Comparison of ENCODE assay signal across 24 cellular contexts in the genomic region with DNA sequence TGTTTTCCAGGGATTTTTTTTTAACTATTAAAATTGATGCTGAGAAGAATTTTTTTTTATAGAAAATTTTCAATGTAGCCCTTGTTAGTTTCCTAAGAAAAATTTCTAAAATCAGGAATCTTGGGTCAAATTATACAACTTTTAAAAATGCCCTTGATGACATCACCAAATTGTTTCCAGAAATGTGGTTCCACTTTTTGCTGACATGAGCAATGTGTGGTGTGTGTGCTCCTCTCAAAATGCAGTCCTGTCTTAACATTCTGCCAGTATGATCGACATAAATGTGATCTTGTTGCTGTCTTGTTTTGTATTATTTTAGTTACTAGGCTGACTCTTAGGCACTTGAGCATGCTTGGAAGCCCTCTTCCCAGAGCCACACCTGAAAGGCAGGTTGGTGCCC.
DNase-seq lines count a peak whose midpoint lies in the region; ATAC-seq, FAIRE-seq and TF ChIP-seq lines count a peak whose summit lies in the region.
"Had no signal": no experiment of that assay in that cellular context is flagged by ENCODE, and none has a peak within 500 bp of the region (broad histone marks: within the 10 kb centered on the region; RNA-seq: fewer than 3 reads in every experiment).

No MANE protein-coding gene starts in this region.

- no peaks in the 10 kb centered on the region for H3K79me2 ChIP-seq in astrocyte (ENCODE audit: insufficient read depth, low read length)
- H3K79me2 ChIP-seq in H9 (ENCODE audit: insufficient read depth, low read length): no peaks in the 10 kb centered on the region

- TF ChIP-seq CTCF in astrocyte (IDR thresholded peaks at IDR 0.05; ENCODE audit: insufficient read depth, low read depth, low read length): no peak
- TF ChIP-seq CTCF in H9 (conservative IDR thresholded peaks at IDR 0.05): no peak

- H3K27ac ChIP-seq in astrocyte (ENCODE audit: low read depth, low read length) (no peak overlapping the region), H9 (ENCODE audit: insufficient read length, low read depth, low read length) (no peak overlapping the region)
- H3K27ac ChIP-seq: C4-2B, HL-60, PC-9 had no signal

- ATAC-seq in HG02884 (IDR thresholded peaks at IDR 0.05; ENCODE audit: unreplicated experiment) (no peak), GM18505 (IDR thresholded peaks at IDR 0.05; ENCODE audit: unreplicated experiment) (no peak)
- ATAC-seq: CD8-positive, alpha-beta T cell; K562; T-cell had no signal

- DNase-seq in EL (peak; percentile 18), astrocyte (ENCODE audit: low read depth) (peak; percentile 8), fibroblast of peridontal ligament (ENCODE audit: extremely low read depth) (peak; percentile 73), H9 (no peak), frontal cortex (ENCODE audit: low spot score in 2 of 2) (no peak)
- DNase-seq: Caco-2; CD8-positive, alpha-beta T cell; DMS79; HCEC 1CT; NCI-H1694; NCI-H2029 treated with DMSO at 0.1 percent for 48 hours; NCI-H446 treated with DMSO at 0.1 percent for 48 hours; NCI-H526; PC-9; RPMI8226; SHP77; T-cell had no signal

- no peak overlapping the region for H3K56ac ChIP-seq in H9 (ENCODE audit: insufficient read length, low read depth, low read length)

- H3K4me1 Mint-ChIP-seq in astrocyte (ENCODE audit: low read depth, unreplicated experiment): peaks cover 41% of the 10 kb centered on the region
- H3K4me1 Mint-ChIP-seq in H9: no peaks in the 10 kb centered on the region
- H3K4me1 Mint-ChIP-seq: B cell, T-cell had no signal

- H3K27ac Mint-ChIP-seq in astrocyte (ENCODE audit: unreplicated experiment) (peak overlapping the region; percentile 82), H9 (no peak overlapping the region)
- H3K27ac Mint-ChIP-seq: B cell; CD8-positive, alpha-beta T cell; T-cell had no signal

- H3K9ac ChIP-seq in astrocyte (ENCODE audit: low read length): no peak overlapping the region
- no peak overlapping the region for H3K9ac ChIP-seq in H9 (ENCODE audit: extremely low read depth, insufficient read length, low read length)

- no peak overlapping the region for H3K18ac ChIP-seq in H9 (ENCODE audit: insufficient read length, low read depth, low read length)

- no peak overlapping the region for H3T11ph ChIP-seq in H9 (ENCODE audit: low read length)

- no CpG with 5 or more reads among the region's 1 CpG for WGBS in H9 (ENCODE audit: extremely low coverage, insufficient read length, low lambda C conversion rate)

- no peak overlapping the region for H3K4ac ChIP-seq in H9 (ENCODE audit: low read depth, low read length)

- no peak overlapping the region for H2BK15ac ChIP-seq in H9 (ENCODE audit: low read depth, low read length)

- no peaks in the 10 kb centered on the region for H3K36me3 Mint-ChIP-seq in astrocyte (ENCODE audit: low read depth, unreplicated experiment)
- no peaks in the 10 kb centered on the region for H3K36me3 Mint-ChIP-seq in H9 (ENCODE audit: insufficient read depth in 1 of 3, low read depth in 3 of 3)
- H3K36me3 Mint-ChIP-seq: CD8-positive, alpha-beta T cell; T-cell had no signal

- H3K27me3 Mint-ChIP-seq in astrocyte (ENCODE audit: low read depth, unreplicated experiment) (no peaks in the 10 kb centered on the region), H9 (ENCODE audit: low read depth) (no peaks in the 10 kb centered on the region)
- H3K27me3 Mint-ChIP-seq: B cell, T-cell had no signal

- no peak overlapping the region for H2BK20ac ChIP-seq in H9 (ENCODE audit: low read depth, low read length, poor library complexity, severe bottlenecking)

- no peaks in the 10 kb centered on the region for H4K20me1 ChIP-seq in astrocyte (ENCODE audit: insufficient read depth, low read length)
- no peaks in the 10 kb centered on the region for H4K20me1 ChIP-seq in H9 (ENCODE audit: control insufficient read depth, insufficient read depth, insufficient read length)

- no peak overlapping the region for H2BK12ac ChIP-seq in H9 (ENCODE audit: insufficient read length, low read depth, low read length)

- H3K14ac ChIP-seq in H9 (ENCODE audit: insufficient read depth, low read length): no peak overlapping the region

- H3K9me3 ChIP-seq in astrocyte (ENCODE audit: insufficient read depth, low read depth, low read length) (no peaks in the 10 kb centered on the region), H9 (ENCODE audit: control insufficient read depth, low read depth, low read length) (no peaks in the 10 kb centered on the region)
- H3K9me3 ChIP-seq: Caco-2 had no signal

- no peak overlapping the region for H2BK120ac ChIP-seq in H9 (ENCODE audit: low read depth, low read length, poor library complexity, severe bottlenecking)

- no peaks in the 10 kb centered on the region for H3K23me2 ChIP-seq in H9 (ENCODE audit: insufficient read length, low read depth, low read length, poor library complexity, severe bottlenecking)

- no peaks in the 10 kb centered on the region for H3K9me3 Mint-ChIP-seq in astrocyte (ENCODE audit: unreplicated experiment)
- H3K9me3 Mint-ChIP-seq in H9: no peaks in the 10 kb centered on the region
- H3K9me3 Mint-ChIP-seq: CD8-positive, alpha-beta T cell had no signal

- no peak overlapping the region for H4K8ac ChIP-seq in H9 (replicated peaks; ENCODE audit: insufficient read length, low read depth, low read length)

- H3K4me2 ChIP-seq in astrocyte (ENCODE audit: low read length) (no peak overlapping the region), H9 (ENCODE audit: insufficient read depth, insufficient read length, low read length) (no peak overlapping the region)
- H3K4me2 ChIP-seq: PC-9 had no signal

- no peak for FAIRE-seq in astrocyte (lab: Jason Lieb, UNC)
- no peak for FAIRE-seq in frontal cortex (lab: Jason Lieb, UNC)
- FAIRE-seq: GM12892, K562 had no signal

- H3K23ac ChIP-seq in H9 (ENCODE audit: insufficient read length, low read depth, low read length): no peak overlapping the region

- no peak overlapping the region for H2AK5ac ChIP-seq in H9 (ENCODE audit: insufficient read length, low read length)

- H3K4me3 ChIP-seq in astrocyte (ENCODE audit: insufficient read depth, low read depth, low read length): no peak overlapping the region
- H3K4me3 ChIP-seq: K562, PC-9 had no signal

- no peak overlapping the region for H2BK5ac ChIP-seq in H9 (ENCODE audit: insufficient read length, low read length)

- H4K91ac ChIP-seq in H9 (ENCODE audit: insufficient read length, low read depth, low read length): no peak overlapping the region

- TF ChIP-seq POLR2A in GM18505 (IDR thresholded peaks at IDR 0.05; ENCODE audit: borderline replicate concordance, extremely low read depth, insufficient read depth, insufficient read length): no peak

- H3K4me1 ChIP-seq in astrocyte (ENCODE audit: insufficient read depth, low read length) (peaks cover 17% of the 10 kb centered on the region), H9 (ENCODE audit: insufficient read depth, low read length) (no peaks in the 10 kb centered on the region)
- H3K4me1 ChIP-seq: Caco-2 had no signal

- H3K36me3 ChIP-seq in astrocyte (ENCODE audit: insufficient read depth, low read length): no peaks in the 10 kb centered on the region

- H4K5ac ChIP-seq in H9 (ENCODE audit: insufficient read length, low read depth, low read length): no peak overlapping the region

- no peak overlapping the region for H2AFZ ChIP-seq in astrocyte (ENCODE audit: low read depth, low read length)
- H2AFZ ChIP-seq in H9 (ENCODE audit: low read length): no peak overlapping the region
- H2AFZ ChIP-seq: PC-9 had no signal

- H3K27me3 ChIP-seq in astrocyte (ENCODE audit: insufficient read depth, low read length): no peaks in the 10 kb centered on the region
- no peaks in the 10 kb centered on the region for H3K27me3 ChIP-seq in H9 (ENCODE audit: insufficient read depth, low read length)

- H3K79me1 ChIP-seq in H9 (ENCODE audit: insufficient read depth, low read depth, low read length, poor library complexity, severe bottlenecking): no peaks in the 10 kb centered on the region

- H3K4me3 Mint-ChIP-seq in astrocyte (ENCODE audit: unreplicated experiment) (no peak overlapping the region), H9 (no peak overlapping the region)
- H3K4me3 Mint-ChIP-seq: B cell; CD8-positive, alpha-beta T cell; T-cell had no signal

Comparison
In these comparisons a context has a peak if more than half of its experiments do, and no peak if none do; other contexts are left out.
1. DNase-seq: peak in EL (single experiment), astrocyte (single experiment) and fibroblast of peridontal ligament (single experiment); none in H9 (single experiment) and frontal cortex (0 of 2).